8 cellular contexts compared by ENCODE assay signal in the genomic region with DNA sequence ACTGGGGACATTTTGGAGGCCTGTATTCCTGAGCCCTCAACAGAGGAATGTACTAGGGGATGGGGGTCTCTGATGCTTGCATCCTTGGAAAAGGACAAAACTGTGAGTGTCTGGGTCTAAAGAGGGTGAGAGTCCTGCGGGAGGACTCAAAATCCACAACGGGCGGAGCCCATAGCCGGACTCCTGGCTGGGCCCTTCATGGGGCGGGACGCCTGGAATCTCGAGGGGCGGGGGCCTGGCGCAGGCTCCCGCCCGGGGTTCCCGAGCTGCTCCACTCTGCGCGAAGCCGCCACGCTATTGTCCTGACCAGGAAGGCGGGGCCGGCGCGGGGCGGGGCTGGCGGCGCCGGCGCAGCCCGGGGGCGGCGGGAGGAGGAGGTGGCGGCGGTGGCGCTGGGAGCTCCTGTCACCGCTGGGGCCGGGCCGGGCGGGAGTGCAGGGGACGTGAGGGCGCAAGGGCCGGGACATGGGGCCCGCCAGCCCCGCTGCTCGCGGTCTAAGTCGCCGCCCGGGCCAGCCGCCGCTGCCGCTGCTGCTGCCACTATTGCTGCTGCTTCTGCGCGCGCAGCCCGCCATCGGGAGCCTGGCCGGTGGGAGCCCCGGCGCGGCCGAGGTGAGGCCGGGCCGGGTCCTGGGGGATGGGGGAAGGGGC. TPM values are rescaled to one million over a fixed set of nuclear protein-coding genes. Genes with fewer than 3 reads are reported as not detected.
DNase-seq lines count a peak whose midpoint lies in the region; ATAC-seq and TF ChIP-seq lines count a peak whose summit lies in the region.

A gene (plus strand): TSS at position 403 of the 651 bp plus-strand sequence. CDS start 63 bp downstream, at position 466.

- H3K9me3 Mint-ChIP-seq in CD4-positive, alpha-beta memory T cell = no peaks in the 10 kb centered on the region
- no peaks in the 10 kb centered on the region for H3K9me3 Mint-ChIP-seq in activated naive CD4-positive, alpha-beta T cell treated with anti-CD3 and anti-CD28 coated beads for 36 hours
- H3K9me3 Mint-ChIP-seq in type B pancreatic cell = no peaks in the 10 kb centered on the region

- H3K4me1 Mint-ChIP-seq in CD4-positive, alpha-beta memory T cell = peaks cover 10 to 25% (median 13%) of the 10 kb centered on the region in 4 donors
- H3K4me1 Mint-ChIP-seq in activated naive CD4-positive, alpha-beta T cell treated with anti-CD3 and anti-CD28 coated beads for 36 hours (ENCODE audit: low read depth) = peaks cover 16% of the 10 kb centered on the region
- peaks cover 18% of the 10 kb centered on the region for H3K4me1 Mint-ChIP-seq in type B pancreatic cell (ENCODE audit: unreplicated experiment)

- H3K4me3 ChIP-seq in CD4-positive, alpha-beta memory T cell (ENCODE audit: low read length in 2 of 2) = peak within 1 kb of the TSS in 1 of 2 donors; percentile 17
- peak within 1 kb of the TSS; percentile 7 for H3K4me3 ChIP-seq in ovary

- H3K27me3 ChIP-seq in CD4-positive, alpha-beta memory T cell (ENCODE audit: insufficient read depth, low read length) = peaks cover 4% of the 10 kb centered on the region
- H3K27me3 ChIP-seq in ovary = no peaks in the 10 kb centered on the region

- POLR2A ChIA-PET in CD4-positive, alpha-beta memory T cell (lab: Charles Lee; ENCODE audit: partially characterized antibody) = interaction anchor here (0.9 to 1.6 kb wide), 4 partner anchors 14 to 185 kb away, joined by 3 to 4 read pairs (median 3); no protein-coding TSS in a partner anchor

- H3K27ac Mint-ChIP-seq in CD4-positive, alpha-beta memory T cell = peak within 1 kb of the TSS in 2 of 7 donors; percentile 43 to 57
- H3K27ac Mint-ChIP-seq in activated naive CD4-positive, alpha-beta T cell treated with anti-CD3 and anti-CD28 coated beads for 36 hours = no peak within 1 kb of the TSS
- H3K27ac Mint-ChIP-seq in type B pancreatic cell = peak within 1 kb of the TSS; percentile 21

- peak within 1 kb of the TSS; percentile 61 to 81 (median 68) for H3K4me3 Mint-ChIP-seq in CD4-positive, alpha-beta memory T cell
- H3K4me3 Mint-ChIP-seq in activated naive CD4-positive, alpha-beta T cell treated with anti-CD3 and anti-CD28 coated beads for 36 hours = peak within 1 kb of the TSS; percentile 28
- H3K4me3 Mint-ChIP-seq in type B pancreatic cell = peak within 1 kb of the TSS; percentile 88

- peaks cover 22 to 37% of the 10 kb centered on the region in 2 donors for H3K27me3 Mint-ChIP-seq in CD4-positive, alpha-beta memory T cell
- peaks cover 41% of the 10 kb centered on the region for H3K27me3 Mint-ChIP-seq in activated naive CD4-positive, alpha-beta T cell treated with anti-CD3 and anti-CD28 coated beads for 36 hours (ENCODE audit: low read depth)
- H3K27me3 Mint-ChIP-seq in type B pancreatic cell = peaks cover 23% of the 10 kb centered on the region

- 1 to 2% (median 1%) methylated on average over 47 to 60 of the region's 60 CpGs for WGBS in ovary, 3 donors

- peak; percentile 42 for ATAC-seq in HG03439 (IDR thresholded peaks at IDR 0.05; ENCODE audit: unreplicated experiment)

- no peak for TF ChIP-seq EP300 in ovary (IDR thresholded peaks at IDR 0.05)

- CTCF ChIA-PET in CD4-positive, alpha-beta memory T cell (lab: Charles Lee; ENCODE audit: partially characterized antibody) = interaction anchor here (1.1 kb wide), 2 partner anchors 63 to 174 kb away, joined by 3 read pairs; no protein-coding TSS in a partner anchor
- CTCF ChIA-PET in activated naive CD4-positive, alpha-beta T cell treated with anti-CD3 and anti-CD28 coated beads for 36 hours (lab: Charles Lee) = interaction anchor here (0.9 to 1.1 kb wide), 3 partner anchors 11 to 357 kb away, joined by 3 read pairs; a partner anchor contains a TSS

- peaks cover 24% of the 10 kb centered on the region for H3K4me1 ChIP-seq in CD4-positive, alpha-beta memory T cell (ENCODE audit: insufficient read depth, low read length)
- H3K4me1 ChIP-seq in ovary (ENCODE audit: insufficient read depth) = peaks cover 8% of the 10 kb centered on the region

- no peaks in the 10 kb centered on the region for H3K36me3 ChIP-seq in CD4-positive, alpha-beta memory T cell (ENCODE audit: insufficient read depth, low read length)
- no peaks in the 10 kb centered on the region for H3K36me3 ChIP-seq in ovary

- H3K36me3 Mint-ChIP-seq in CD4-positive, alpha-beta memory T cell = no peaks in the 10 kb centered on the region
- H3K36me3 Mint-ChIP-seq in activated naive CD4-positive, alpha-beta T cell treated with anti-CD3 and anti-CD28 coated beads for 36 hours (ENCODE audit: low read depth) = no peaks in the 10 kb centered on the region
- H3K36me3 Mint-ChIP-seq in type B pancreatic cell = no peaks in the 10 kb centered on the region

- TF ChIP-seq POLR2A in ovary (IDR thresholded peaks at IDR 0.05) = no peak

- no peak within 1 kb of the TSS for H3K27ac ChIP-seq in CD4-positive, alpha-beta memory T cell (ENCODE audit: low read depth, low read length)
- H3K27ac ChIP-seq in ovary = no peak within 1 kb of the TSS

- no peaks in the 10 kb centered on the region for H3K9me3 ChIP-seq in CD4-positive, alpha-beta memory T cell (ENCODE audit: control insufficient read depth in 1 of 2, low read length in 2 of 2)
- H3K9me3 ChIP-seq in ovary = no peaks in the 10 kb centered on the region

- no peak for TF ChIP-seq CTCF in ovary (IDR thresholded peaks at IDR 0.05)
- no peak for TF ChIP-seq CTCF in type B pancreatic cell (conservative IDR thresholded peaks at IDR 0.05)

- peak; percentile 50 to 57 (median 53) for DNase-seq in CD4-positive, alpha-beta memory T cell
- DNase-seq in RPMI8226 (peak; percentile 53), glomerular visceral epithelial cell (ENCODE audit: extremely low spot score) (peak; percentile 55), ovary (peak; percentile 17 to 58 (median 45)), type B pancreatic cell (ENCODE audit: extremely low spot score, unreplicated experiment) (peak; percentile 80), AML-193 (lab: John Stamatoyannopoulos, UW) (no peak)
- DNase-seq in activated naive CD4-positive, alpha-beta T cell treated with anti-CD3 and anti-CD28 coated beads for 36 hours = peak; percentile 70

- intact Hi-C loops in CD4-positive, alpha-beta memory T cell (cut with micrococcal nuclease) = no loop called here
- intact Hi-C loops in activated naive CD4-positive, alpha-beta T cell treated with anti-CD3 and anti-CD28 coated beads for 36 hours (cut with micrococcal nuclease) = loop anchor here (2.0 kb wide), 1 partner anchor 225 kb away; no protein-coding TSS in a partner anchor
- intact Hi-C loops in ovary (cut with DNase I) = no loop called here

RNA-seq across cellular contexts. Expression of the gene that starts here (rescaled TPM):
- not detected for total RNA-seq in CD4-positive, alpha-beta memory T cell
- under 1 TPM in 1 of 2 donors, not detected in 1; 0.70 TPM for polyA plus RNA-seq in CD4-positive, alpha-beta memory T cell
- total RNA-seq in activated naive CD4-positive, alpha-beta T cell treated with anti-CD3 and anti-CD28 coated beads for 36 hours = 1 to 10 TPM in 1 of 2 experiments, under 1 TPM in 1; 0.79 to 1.2 TPM
- total RNA-seq in ovary = 10 to 100 TPM in 1 of 7 donors, 1 to 10 TPM in 3, under 1 TPM in 3; 0.55 to 10.1 (median 1.5) TPM
- 1 to 10 TPM; 1.6 to 3.0 TPM for polyA plus RNA-seq in ovary
- total RNA-seq in type B pancreatic cell (ENCODE audit: low replicate concordance) = 43.3 and 120 TPM in 2 replicates

Comparison
In these comparisons a context has a peak if more than half of its experiments do, and no peak if none do; other contexts are left out.
1. Peak in DNase-seq in CD4-positive, alpha-beta memory T cell; RNA of the gene not detected or under 1 TPM.
2. DNase-seq: peak in RPMI8226 (single experiment), activated naive CD4-positive, alpha-beta T cell treated with anti-CD3 and anti-CD28 coated beads for 36 hours (single experiment), glomerular visceral epithelial cell (single experiment), ovary (5 of 5) and type B pancreatic cell (single experiment); none in AML-193 (0 of 2).
3. H3K4me3 Mint-ChIP-seq: peak in every context shown above with its lines; median percentile 88 in type B pancreatic cell; 68 in CD4-positive, alpha-beta memory T cell; 28 in activated naive CD4-positive, alpha-beta T cell treated with anti-CD3 and anti-CD28 coated beads for 36 hours.